In the genomic region with DNA sequence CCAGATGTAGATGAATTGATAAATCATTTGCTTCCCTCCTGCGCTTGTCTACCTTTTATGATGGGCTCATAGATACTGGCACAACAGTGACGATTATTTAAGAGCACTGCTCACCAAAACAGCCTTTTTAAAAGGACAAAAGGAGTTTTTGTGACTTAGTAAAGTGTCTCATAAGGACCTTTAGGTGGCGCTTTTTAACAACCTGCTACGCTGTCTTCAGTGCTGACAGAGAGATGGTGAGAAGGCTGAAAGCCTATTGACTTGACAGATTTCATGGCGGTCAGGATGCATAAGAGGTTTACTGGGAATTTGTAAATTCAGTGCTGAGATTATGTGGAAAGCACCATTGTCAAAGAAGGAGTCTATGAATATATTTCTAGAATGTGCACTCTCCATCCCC, we compare ENCODE assay signal across 9 cellular contexts.
DNase-seq lines count a peak whose midpoint lies in the region; ATAC-seq, FAIRE-seq and TF ChIP-seq lines count a peak whose summit lies in the region.
"Had no signal": no experiment of that assay in that cellular context is flagged by ENCODE, and none has a peak within 500 bp of the region (broad histone marks: within the 10 kb centered on the region; RNA-seq: fewer than 3 reads in every experiment).

No MANE protein-coding gene starts in this region.

- H3K4me1 ChIP-seq in astrocyte (ENCODE audit: insufficient read depth, low read length) = no peaks in the 10 kb centered on the region
- H3K4me1 ChIP-seq: stomach had no signal

- FAIRE-seq in astrocyte (lab: Jason Lieb, UNC) (no peak), GM12891 (lab: Jason Lieb, UNC) (no peak)

- H3K27ac Mint-ChIP-seq in astrocyte (ENCODE audit: unreplicated experiment) (no peak overlapping the region), neural crest cell (ENCODE audit: unreplicated experiment) (no peak overlapping the region)
- no peak overlapping the region for H3K27ac Mint-ChIP-seq in activated CD4-positive, alpha-beta memory T cell treated with anti-CD3 and anti-CD28 coated beads, Interleukin-2, amount 10 ng/mL, durations not matched to agents 7 days and 5 days

- H3K9me3 ChIP-seq in astrocyte (ENCODE audit: insufficient read depth, low read depth, low read length) = no peaks in the 10 kb centered on the region
- H3K9me3 ChIP-seq: stomach had no signal

- POLR2A ChIA-PET in activated CD4-positive, alpha-beta memory T cell treated with anti-CD3 and anti-CD28 coated beads, Interleukin-2, amount 10 ng/mL, durations not matched to agents 7 days and 5 days (lab: Charles Lee) = no interaction called here

- no peaks in the 10 kb centered on the region for H4K20me1 ChIP-seq in astrocyte (ENCODE audit: insufficient read depth, low read length)

- CTCF ChIA-PET in activated CD4-positive, alpha-beta memory T cell treated with anti-CD3 and anti-CD28 coated beads, Interleukin-2, amount 10 ng/mL, durations not matched to agents 7 days and 5 days (lab: Charles Lee) = no interaction called here

- H3K79me2 ChIP-seq in astrocyte (ENCODE audit: insufficient read depth, low read length) = no peaks in the 10 kb centered on the region

- H3K4me1 Mint-ChIP-seq in astrocyte (ENCODE audit: low read depth, unreplicated experiment) = peaks cover 4% of the 10 kb centered on the region
- H3K4me1 Mint-ChIP-seq in neural crest cell = peaks cover 5% of the 10 kb centered on the region
- no peaks in the 10 kb centered on the region for H3K4me1 Mint-ChIP-seq in activated CD4-positive, alpha-beta memory T cell treated with anti-CD3 and anti-CD28 coated beads, Interleukin-2, amount 10 ng/mL, durations not matched to agents 7 days and 5 days

- peak; percentile 65 for DNase-seq in NB4 (ENCODE audit: low read depth)
- peak; percentile 3 for DNase-seq in astrocyte (ENCODE audit: low read depth)
- DNase-seq in neural crest cell (ENCODE audit: low read depth, low spot score) = no peak
- DNase-seq in activated naive CD4-positive, alpha-beta T cell treated with anti-CD3 and anti-CD28 coated beads, Interleukin-2, amount 50 U/mL, for 16 hours = no peak
- DNase-seq in GM12891 (ENCODE audit: insufficient read length, low spot score) = no peak
- DNase-seq in activated CD4-positive, alpha-beta memory T cell treated with anti-CD3 and anti-CD28 coated beads, Interleukin-2, amount 10 ng/mL, durations not matched to agents 7 days and 5 days = no peak
- no peak for DNase-seq in activated CD4-positive, alpha-beta T cell treated with anti-CD3 and anti-CD28 coated beads for 4 hours
- DNase-seq: stomach had no signal

- H3K36me3 ChIP-seq in astrocyte (ENCODE audit: insufficient read depth, low read length) = no peaks in the 10 kb centered on the region
- H3K36me3 ChIP-seq: stomach had no signal

- no peak overlapping the region for H2AFZ ChIP-seq in astrocyte (ENCODE audit: low read depth, low read length)

- H3K9me3 Mint-ChIP-seq in astrocyte (ENCODE audit: unreplicated experiment) = no peaks in the 10 kb centered on the region
- H3K9me3 Mint-ChIP-seq in neural crest cell = no peaks in the 10 kb centered on the region
- no peaks in the 10 kb centered on the region for H3K9me3 Mint-ChIP-seq in activated CD4-positive, alpha-beta memory T cell treated with anti-CD3 and anti-CD28 coated beads, Interleukin-2, amount 10 ng/mL, durations not matched to agents 7 days and 5 days

- H3K27me3 ChIP-seq in astrocyte (ENCODE audit: insufficient read depth, low read length) = no peaks in the 10 kb centered on the region
- H3K27me3 ChIP-seq: stomach had no signal

- no peak overlapping the region for H3K27ac ChIP-seq in astrocyte (ENCODE audit: low read depth, low read length)
- H3K27ac ChIP-seq: stomach had no signal

- TF ChIP-seq CTCF in NB4 (IDR thresholded peaks at IDR 0.05; ENCODE audit: low read depth, low read length) = peak; percentile 41
- no peak for TF ChIP-seq CTCF in astrocyte (IDR thresholded peaks at IDR 0.05; ENCODE audit: insufficient read depth, low read depth, low read length)
- TF ChIP-seq CTCF in neural crest cell (conservative IDR thresholded peaks at IDR 0.05) = peak; percentile 57

- no peak overlapping the region for H3K4me3 ChIP-seq in NB4 (ENCODE audit: low read depth, low read length)
- no peak overlapping the region for H3K4me3 ChIP-seq in astrocyte (ENCODE audit: insufficient read depth, low read depth, low read length)
- H3K4me3 ChIP-seq: stomach had no signal

- H3K4me3 Mint-ChIP-seq in astrocyte (ENCODE audit: unreplicated experiment) (no peak overlapping the region), neural crest cell (no peak overlapping the region)
- H3K4me3 Mint-ChIP-seq in activated CD4-positive, alpha-beta memory T cell treated with anti-CD3 and anti-CD28 coated beads, Interleukin-2, amount 10 ng/mL, durations not matched to agents 7 days and 5 days = no peak overlapping the region

- no peak overlapping the region for H3K9ac ChIP-seq in astrocyte (ENCODE audit: low read length)

- no peaks in the 10 kb centered on the region for H3K36me3 Mint-ChIP-seq in astrocyte (ENCODE audit: low read depth, unreplicated experiment)
- no peaks in the 10 kb centered on the region for H3K36me3 Mint-ChIP-seq in neural crest cell (ENCODE audit: low read depth)
- no peaks in the 10 kb centered on the region for H3K36me3 Mint-ChIP-seq in activated CD4-positive, alpha-beta memory T cell treated with anti-CD3 and anti-CD28 coated beads, Interleukin-2, amount 10 ng/mL, durations not matched to agents 7 days and 5 days (ENCODE audit: low read depth)

- no peak for TF ChIP-seq POLR2A in NB4 (IDR thresholded peaks at IDR 0.05; ENCODE audit: extremely low read depth, insufficient read length)
- TF ChIP-seq POLR2A in GM12891 (IDR thresholded peaks at IDR 0.05; ENCODE audit: low read depth, low read length) = no peak

- ATAC-seq in GM18858 (IDR thresholded peaks at IDR 0.05; ENCODE audit: unreplicated experiment) = peak; percentile 52

- no peaks in the 10 kb centered on the region for H3K27me3 Mint-ChIP-seq in astrocyte (ENCODE audit: low read depth, unreplicated experiment)
- H3K27me3 Mint-ChIP-seq in neural crest cell (ENCODE audit: low read depth) = no peaks in the 10 kb centered on the region
- no peaks in the 10 kb centered on the region for H3K27me3 Mint-ChIP-seq in activated CD4-positive, alpha-beta memory T cell treated with anti-CD3 and anti-CD28 coated beads, Interleukin-2, amount 10 ng/mL, durations not matched to agents 7 days and 5 days

- H3K4me2 ChIP-seq in astrocyte (ENCODE audit: low read length) = no peak overlapping the region

TF ChIP-seq in GM12891, 5 proteins besides CTCF, POLR2A, EP300 and RAD21:
- TF ChIP-seq POU2F2 (IDR thresholded peaks at IDR 0.05; ENCODE audit: low read depth, low read length) (no peak), PAX5 (IDR thresholded peaks at IDR 0.05; ENCODE audit: insufficient read depth, low read length, severe bottlenecking) (no peak), SPI1 (IDR thresholded peaks at IDR 0.05; ENCODE audit: low read depth, low read length) (no peak), TAF1 (IDR thresholded peaks at IDR 0.05; ENCODE audit: low read depth, low read length) (no peak), POLR2AphosphoS5 (IDR thresholded peaks at IDR 0.05; ENCODE audit: low read depth, low read length) (no peak)

Comparison
In these comparisons a context has a peak if more than half of its experiments do, and no peak if none do; other contexts are left out.
1. DNase-seq: peak in NB4 (single experiment) and astrocyte (single experiment); none in neural crest cell (single experiment), activated naive CD4-positive, alpha-beta T cell treated with anti-CD3 and anti-CD28 coated beads, Interleukin-2, amount 50 U/mL, for 16 hours (single experiment), GM12891 (single experiment), activated CD4-positive, alpha-beta memory T cell treated with anti-CD3 and anti-CD28 coated beads, Interleukin-2, amount 10 ng/mL, durations not matched to agents 7 days and 5 days (single experiment) and activated CD4-positive, alpha-beta T cell treated with anti-CD3 and anti-CD28 coated beads for 4 hours (0 of 2).